ENCODE assay signal across 12 cellular contexts in genomic region chr10:91711885-91712284, GRCh38.
DNase-seq lines count a peak whose midpoint lies in the region; ATAC-seq and TF ChIP-seq lines count a peak whose summit lies in the region.
"Had no signal": no experiment of that assay in that cellular context is flagged by ENCODE, and none has a peak within 500 bp of the region (broad histone marks: within the 10 kb centered on the region; RNA-seq: fewer than 3 reads in every experiment).

No MANE protein-coding gene starts in this region.

- peaks cover 0 to 21% (median 5%) of the 10 kb centered on the region in 3 donors for H3K4me1 ChIP-seq in gastroesophageal sphincter
- H3K4me1 ChIP-seq: vagina had no signal

- H3K36me3 ChIP-seq in gastroesophageal sphincter, result no peaks in the 10 kb centered on the region
- H3K36me3 ChIP-seq: cardiac muscle cell, vagina had no signal

- no peak overlapping the region for H3K4me3 ChIP-seq in gastroesophageal sphincter
- H3K4me3 ChIP-seq: cardiac muscle cell, vagina had no signal

- TF ChIP-seq POLR2A in GM18505 (IDR thresholded peaks at IDR 0.05; ENCODE audit: borderline replicate concordance, extremely low read depth, insufficient read depth, insufficient read length), result no peak
- TF ChIP-seq POLR2A in gastroesophageal sphincter (IDR thresholded peaks at IDR 0.05), result no peak

- peak overlapping the region; percentile 28 to 66 (median 46) for H3K27ac ChIP-seq in gastroesophageal sphincter
- H3K27ac ChIP-seq: cardiac muscle cell, vagina, VCaP had no signal

- ATAC-seq in GM18505 (IDR thresholded peaks at IDR 0.05; ENCODE audit: unreplicated experiment) (peak; percentile 53), GM21515 (IDR thresholded peaks at IDR 0.05; ENCODE audit: unreplicated experiment) (peak; percentile 72), HG03139 (IDR thresholded peaks at IDR 0.05; ENCODE audit: unreplicated experiment) (peak; percentile 68), gastroesophageal sphincter (no peak), omental fat pad (ENCODE audit: low FRiP score) (no peak)

- H3K27me3 ChIP-seq in gastroesophageal sphincter, result no peaks in the 10 kb centered on the region
- H3K27me3 ChIP-seq: cardiac muscle cell, vagina had no signal

- DNase-seq in hippocampal formation (lab: John Stamatoyannopoulos, UW), result no peak
- no peak for DNase-seq in NCI-H226
- no peak for DNase-seq in omental fat pad (ENCODE audit: low spot score)
- no peak for DNase-seq in stimulated activated CD4-positive, alpha-beta T cell treated with anti-CD3 and anti-CD28 coated beads, Interleukin-4, amount 100 ng/mL, for 24 hours
- DNase-seq: activated T-cell treated with anti-CD3 and anti-CD28 coated beads, Interleukin-2, amount 50 U/mL, for 48 hours had no signal

- no peaks in the 10 kb centered on the region for H3K9me3 ChIP-seq in gastroesophageal sphincter
- H3K9me3 ChIP-seq: vagina had no signal

- no peak for TF ChIP-seq EP300 in gastroesophageal sphincter (IDR thresholded peaks at IDR 0.05)

- TF ChIP-seq CTCF in gastroesophageal sphincter (IDR thresholded peaks at IDR 0.05) (no peak), omental fat pad (IDR thresholded peaks at IDR 0.05) (no peak)

Comparison
In these comparisons a context has a peak if more than half of its experiments do, and no peak if none do; other contexts are left out.
1. ATAC-seq: peak in GM18505 (single experiment), GM21515 (single experiment) and HG03139 (single experiment); none in gastroesophageal sphincter (single experiment) and omental fat pad (single experiment).